In the genomic region with DNA sequence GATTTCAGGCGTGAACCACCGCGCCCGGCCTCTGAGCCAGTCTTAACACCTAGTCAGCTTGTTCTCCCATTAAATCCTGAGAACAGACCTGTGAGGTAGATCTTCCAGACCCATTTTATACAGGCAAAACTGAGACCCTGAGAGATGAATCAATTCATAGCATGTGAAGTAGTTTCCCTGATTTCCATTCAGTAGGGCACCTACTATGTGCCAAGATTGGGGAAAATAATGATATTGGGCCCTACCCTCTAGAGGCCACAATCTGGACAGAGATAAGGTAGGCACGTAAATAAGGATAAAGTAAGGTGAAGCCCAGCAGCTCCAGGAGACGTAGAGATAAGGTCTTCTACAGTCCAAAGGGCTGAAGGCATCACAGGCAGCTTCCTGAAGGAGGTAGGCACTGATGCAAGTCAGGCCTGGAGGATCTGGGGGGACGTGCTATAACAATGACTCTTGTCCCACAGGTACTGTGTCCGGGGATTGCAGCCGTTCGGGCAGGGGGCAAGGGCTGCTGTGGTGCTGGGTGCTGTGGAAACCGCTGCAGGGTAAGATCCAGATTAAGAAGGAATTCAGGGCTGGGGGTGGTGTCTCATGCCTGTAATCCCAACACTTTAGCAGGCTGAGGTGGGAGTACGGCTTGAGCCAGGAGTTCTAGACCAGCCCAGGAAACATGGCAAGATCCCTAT, we compare ENCODE assay signal across 24 cellular contexts. TPM values are rescaled to one million over a fixed set of nuclear protein-coding genes. Genes with fewer than 3 reads are reported as not detected.
"Had no signal": no experiment of that assay in that cellular context is flagged by ENCODE, and none has a peak within 500 bp of the region (broad histone marks: within the 10 kb centered on the region; RNA-seq: fewer than 3 reads in every experiment).

No MANE protein-coding gene starts in this region.

- H3K27ac ChIP-seq: HL-60, SJSA1, SK-N-MC had no signal

- H3K4me1 ChIP-seq: SJSA1 had no signal

- DNase-seq: Karpas-422, KG1, MG63, NCI-H1092 treated with DMSO at 0.1 percent for 48 hours, NCI-H1436, NCI-H187, NCI-H2029, NCI-H2081 treated with DMSO at 0.1 percent for 48 hours, NCI-H2171, NCI-H226, NCI-H446, NCI-H510A, NCI-H524 treated with DMSO at 0.1 percent for 48 hours, NCI-H69, NCI-H774, Right ventricle myocardium superior, RPMI8226, SIG-M5, SW 1271 had no signal

- H3K9me3 ChIP-seq: MG63, SJSA1 had no signal

- H3K36me3 ChIP-seq: MG63, SJSA1 had no signal

- H3K27me3 ChIP-seq: MG63 had no signal

- H3K4me3 ChIP-seq: MG63, SJSA1, SK-N-MC had no signal

- FAIRE-seq: HTR-8/SVneo, RCC 7860 had no signal

RNA-seq across cellular contexts. Expression of gene VMO1, which starts 5.7 kb away (rescaled TPM):
- total RNA-seq: SJSA1 had no signal

RNA-seq across cellular contexts. Expression of gene GLTPD2, which starts 8.3 kb away (rescaled TPM):
- total RNA-seq: Right ventricle myocardium superior, SJSA1 had no signal

RNA-seq across cellular contexts. Expression of gene TM4SF5, which starts 8.8 kb away (rescaled TPM):
- total RNA-seq: Right ventricle myocardium superior, SJSA1 had no signal
